8 cellular contexts compared by ENCODE assay signal in genomic region chr19:871446-872265, GRCh38. TPM values are rescaled to one million over a fixed set of nuclear protein-coding genes. Genes with fewer than 3 reads are reported as not detected.
DNase-seq lines count a peak whose midpoint lies in the region; ATAC-seq and TF ChIP-seq lines count a peak whose summit lies in the region.

No MANE protein-coding gene starts in this region.

- no peak for TF ChIP-seq POLR2A in IMR-90 (IDR thresholded peaks at IDR 0.05; ENCODE audit: low read depth, low read length)

- POLR2A ChIA-PET in IMR-90 (lab: Charles Lee; ENCODE audit: unreplicated experiment), result no interaction called here

- H3K56ac ChIP-seq in IMR-90 (ENCODE audit: extremely low read depth, insufficient read depth, low read length), result no peak overlapping the region

- no peaks in the 10 kb centered on the region for H3K9me3 Mint-ChIP-seq in chondrocyte (ENCODE audit: low read depth)

- DNase-seq in NCI-H1105 treated with DMSO at 0.1 percent for 48 hours (lab: John Stamatoyannopoulos, UW), result peak; percentile 30
- DNase-seq in NCI-H1105 (lab: John Stamatoyannopoulos, UW), result no peak
- DNase-seq in IMR-90, result peak; percentile 31
- DNase-seq in chondrocyte (ENCODE audit: low spot score), result peak; percentile 91
- no peak for DNase-seq in NAMALWA (ENCODE audit: low spot score)
- DNase-seq in NOMO-1 treated with dmso at 0.1 percent for 144 hours (lab: John Stamatoyannopoulos, UW; ENCODE audit: unreplicated experiment), result no peak

- peak overlapping the region; percentile 71; the same call in 1 of the 2 replicates for H3K23ac ChIP-seq in IMR-90 (ENCODE audit: low read depth, low read length)

- intact Hi-C loops in IMR-90 (cut with micrococcal nuclease), result no loop called here

- dilution Hi-C loops in IMR-90 (cut with HindIII; ENCODE audit: low sequenced_read_pairs, unreplicated experiment), result no loop called here

- H3K36me3 ChIP-seq in IMR-90 (ENCODE audit: control insufficient read depth, insufficient read depth, low read length), result peaks cover 39% of the 10 kb centered on the region
- peaks cover 78% of the 10 kb centered on the region for H3K36me3 ChIP-seq in neutrophil

- 0 out of 4 replicates have a peak overlapping the region, but pooled peaks of 1 of the 2 experiments have one; percentile 25 for H4K8ac ChIP-seq in IMR-90 (ENCODE audit: low read depth in 2 of 2, low read length in 2 of 2)

- peak overlapping the region; percentile 88 for H3K27ac Mint-ChIP-seq in chondrocyte (ENCODE audit: unreplicated experiment)

- H3K27ac ChIP-seq in IMR-90 (ENCODE audit: insufficient read depth, low read length) (no peak overlapping the region), neutrophil (peak overlapping the region; percentile 14)

- peak overlapping the region; percentile 27; the same call in 1 of the 2 replicates for H3K4ac ChIP-seq in IMR-90 (ENCODE audit: low read depth, low read length)

- H3K4me1 ChIP-seq in IMR-90 (ENCODE audit: control insufficient read depth, insufficient read depth, low read length), result peaks cover 22% of the 10 kb centered on the region
- H3K4me1 ChIP-seq in neutrophil (ENCODE audit: control insufficient read depth in 1 of 2, insufficient read depth in 1 of 2, low read depth in 1 of 2, low read length in 1 of 2), result peaks cover 7 to 10% of the 10 kb centered on the region in 2 experiments

- H3K4me3 ChIP-seq in IMR-90 (ENCODE audit: insufficient read depth, low read depth, low read length) (no peak overlapping the region), neutrophil (ENCODE audit: low read depth in 1 of 2, low read length in 1 of 2) (no peak overlapping the region)

- H4K5ac ChIP-seq in IMR-90 (ENCODE audit: low read depth, low read length), result no peak overlapping the region

- H2BK15ac ChIP-seq in IMR-90 (ENCODE audit: low read depth, low read length), result no peak overlapping the region

- TF ChIP-seq RAD21 in IMR-90 (IDR thresholded peaks at IDR 0.05; ENCODE audit: low read length), result no peak

- BruUV-seq in IMR-90 (replicated peaks; lab: Mats Ljungman, UMichigan), result no TSS peak

- H3K4me1 Mint-ChIP-seq in chondrocyte (ENCODE audit: low read depth), result peaks cover 45% of the 10 kb centered on the region

- H2AFZ ChIP-seq in IMR-90 (replicated peaks; ENCODE audit: low read length, poor library complexity), result peak overlapping the region; percentile 43

- no peak overlapping the region for H2BK20ac ChIP-seq in IMR-90 (ENCODE audit: low read depth, low read length)

- H3K18ac ChIP-seq in IMR-90 (ENCODE audit: low read depth, low read length), result no peak overlapping the region

- H3K9me3 ChIP-seq in IMR-90 (ENCODE audit: control insufficient read depth, insufficient read depth, low read length) (no peaks in the 10 kb centered on the region), neutrophil (no peaks in the 10 kb centered on the region)

- TF ChIP-seq CTCF in IMR-90 (conservative IDR thresholded peaks at IDR 0.05; ENCODE audit: low read depth, low read length) (no peak), chondrocyte (IDR thresholded peaks at IDR 0.05) (no peak), neutrophil (IDR thresholded peaks at IDR 0.05) (no peak)

- H4K91ac ChIP-seq in IMR-90 (ENCODE audit: insufficient read depth, low read depth, low read length), result no peak overlapping the region

- no peak for ATAC-seq in IMR-90 (ENCODE audit: low read depth)
- no peak for ATAC-seq in HG03521 (IDR thresholded peaks at IDR 0.05; ENCODE audit: unreplicated experiment)

- H3K4me3 Mint-ChIP-seq in chondrocyte (ENCODE audit: unreplicated experiment), result peak overlapping the region; percentile 25

- H4K20me1 ChIP-seq in IMR-90 (ENCODE audit: insufficient read depth, low read length), result peaks cover 20% of the 10 kb centered on the region

- H2AK5ac ChIP-seq in IMR-90 (ENCODE audit: low read depth, low read length), result peak overlapping the region; percentile 17; the same call in 1 of the 2 replicates

- H3K14ac ChIP-seq in IMR-90 (replicated peaks; ENCODE audit: low read depth, low read length), result no peak overlapping the region; the same call in 1 of the 2 replicates

- 60% methylated on average over 1 of the region's 33 CpGs; no CpG with 5 or more reads in 1 of the 2 experiments for WGBS in IMR-90 (ENCODE audit: extremely low coverage in 2 of 2, insufficient read length in 1 of 2), 2 experiments

- H3K27me3 ChIP-seq in IMR-90 (ENCODE audit: control insufficient read depth, insufficient read depth, low read length) (no peaks in the 10 kb centered on the region), neutrophil (no peaks in the 10 kb centered on the region)

- no peak overlapping the region for H3K9ac ChIP-seq in IMR-90 (ENCODE audit: low read depth, low read length)

- no peak overlapping the region for H2BK120ac ChIP-seq in IMR-90 (ENCODE audit: low read depth, low read length)

- no peaks in the 10 kb centered on the region for H3K27me3 Mint-ChIP-seq in chondrocyte (ENCODE audit: low read depth)

- in situ Hi-C loops in IMR-90 (cut with MboI; ENCODE audit: low sequenced_read_pairs), result no loop called here

- no peak overlapping the region for H3K4me2 ChIP-seq in IMR-90 (ENCODE audit: low read depth, low read length)

- peaks cover 11% of the 10 kb centered on the region for H3K36me3 Mint-ChIP-seq in chondrocyte (ENCODE audit: low read depth)

- CTCF ChIA-PET in IMR-90 (lab: Yijun Ruan, JAX), result no interaction called here

- no peaks in the 10 kb centered on the region; the same call in 1 of the 2 replicates for H3K9me1 ChIP-seq in IMR-90 (ENCODE audit: insufficient read depth, low read length)

- peak overlapping the region; percentile 42 for H2AK9ac ChIP-seq in IMR-90 (replicated peaks; ENCODE audit: low read depth, low read length, poor library complexity)

- H3K79me1 ChIP-seq in IMR-90 (ENCODE audit: low read depth in 1 of 2, low read length in 2 of 2), result peaks cover 7 to 22% of the 10 kb centered on the region in 2 experiments; a peak in 2 of 4 replicates

- H2BK5ac ChIP-seq in IMR-90 (ENCODE audit: low read depth, low read length, poor library complexity, severe bottlenecking), result no peak overlapping the region

TF ChIP-seq in IMR-90, 13 proteins besides CTCF, POLR2A, EP300 and RAD21:
- TF ChIP-seq MAZ (IDR thresholded peaks at IDR 0.05; ENCODE audit: borderline replicate concordance, low read depth, low read length), result 0 out of 2 replicates have a peak, but pooled peaks have one; percentile 8
- TF ChIP-seq MXI1 (IDR thresholded peaks at IDR 0.05; ENCODE audit: borderline replicate concordance, low read depth, low read length), result no peak

RNA-seq across cellular contexts. Expression of gene CFD, which starts 12.2 kb away (rescaled TPM):
- 1.1 and 1.4 TPM in 2 replicates for total RNA-seq in IMR-90 (2012; rRNA removed)
- polyA plus RNA-seq in IMR-90 (2012; rRNA removed), result 2.8 and 3.8 TPM in 2 replicates
- polyA plus RNA-seq in IMR-90 (2012; cell fraction: cytosol; rRNA removed), result 5.2 and 11.5 TPM in 2 replicates
- polyA plus RNA-seq in IMR-90 (2012; cell fraction: nucleus; rRNA removed; ENCODE audit: low replicate concordance), result 1.6 and 5.5 TPM in 2 replicates
- 1.1 to 17.9 TPM (median 1.8 TPM) in 3 replicates for total RNA-seq in chondrocyte

RNA-seq across cellular contexts. Expression of gene ELANE, which starts 19.6 kb away (rescaled TPM):
- total RNA-seq in IMR-90 (2012; rRNA removed), result not detected in 2 replicates
- polyA plus RNA-seq in IMR-90 (2012; rRNA removed), result 0.24 and 0.27 TPM in 2 replicates
- 0.10 and 0.21 TPM in 2 replicates for polyA plus RNA-seq in IMR-90 (2012; cell fraction: cytosol; rRNA removed)
- 1.5 and 1.6 TPM in 2 replicates for polyA plus RNA-seq in IMR-90 (2012; cell fraction: nucleus; rRNA removed; ENCODE audit: low replicate concordance)
- total RNA-seq in chondrocyte, result not detected in 3 replicates

RNA-seq across cellular contexts. Expression of gene MED16, which starts 21.3 kb away (rescaled TPM):
- total RNA-seq in IMR-90 (2012; rRNA removed) (8.1 and 15.3 TPM in 2 replicates), chondrocyte (47.0 to 53.9 TPM (median 53.1 TPM) in 3 replicates)
- 40.2 and 49.0 TPM in 2 replicates for polyA plus RNA-seq in IMR-90 (2012; rRNA removed)
- polyA plus RNA-seq in IMR-90 (2012; cell fraction: cytosol; rRNA removed), result 38.6 and 59.2 TPM in 2 replicates
- 38.3 and 110 TPM in 2 replicates for polyA plus RNA-seq in IMR-90 (2012; cell fraction: nucleus; rRNA removed; ENCODE audit: low replicate concordance)

RNA-seq across cellular contexts. Expression of gene RNU6-9, which starts 21.6 kb away (rescaled TPM):
- total RNA-seq in IMR-90 (2012; rRNA removed) (not detected in 2 replicates), chondrocyte (not detected in 3 replicates)
- not detected in 2 replicates for polyA plus RNA-seq in IMR-90 (2012; rRNA removed)
- not detected in 2 replicates for polyA plus RNA-seq in IMR-90 (2012; cell fraction: cytosol; rRNA removed)
- polyA plus RNA-seq in IMR-90 (2012; cell fraction: nucleus; rRNA removed; ENCODE audit: low replicate concordance), result not detected in 2 replicates

RNA-seq across cellular contexts. Expression of gene PRTN3, which starts 30.9 kb away (rescaled TPM):
- total RNA-seq in IMR-90 (2012; rRNA removed) (not detected in 2 replicates), chondrocyte (not detected in 3 replicates)
- polyA plus RNA-seq in IMR-90 (2012; rRNA removed), result not detected in 2 replicates
- not detected in 2 replicates for polyA plus RNA-seq in IMR-90 (2012; cell fraction: cytosol; rRNA removed)
- not detected in 2 replicates for polyA plus RNA-seq in IMR-90 (2012; cell fraction: nucleus; rRNA removed; ENCODE audit: low replicate concordance)

Comparison
In these comparisons a context has a peak if more than half of its experiments do, and no peak if none do; other contexts are left out.
1. DNase-seq: peak in NCI-H1105 treated with DMSO at 0.1 percent for 48 hours (single experiment), IMR-90 (single experiment) and chondrocyte (single experiment); none in NCI-H1105 (single experiment), NAMALWA (single experiment) and NOMO-1 treated with dmso at 0.1 percent for 144 hours (single experiment).